ENCODE assay signal across 8 cellular contexts in genomic region chr1:109277434-109278204, GRCh38. TPM values are rescaled to one million over a fixed set of nuclear protein-coding genes. Genes with fewer than 3 reads are reported as not detected.
DNase-seq lines count a peak whose midpoint lies in the region; ATAC-seq and TF ChIP-seq lines count a peak whose summit lies in the region.

No MANE protein-coding gene starts in this region.

- H3K27me3 Mint-ChIP-seq in CD8-positive, alpha-beta T cell (ENCODE audit: low read depth) = no peaks in the 10 kb centered on the region

- peaks cover 7% of the 10 kb centered on the region for H3K4me1 Mint-ChIP-seq in CD8-positive, alpha-beta T cell (ENCODE audit: low read depth)

- 63 to 69% methylated on average over 7 of the region's 7 CpGs for WGBS in thyroid gland, 2 donors

- H3K36me3 ChIP-seq in CD8-positive, alpha-beta T cell (ENCODE audit: insufficient read depth, low read length) = no peaks in the 10 kb centered on the region
- H3K36me3 ChIP-seq in thyroid gland = no peaks in the 10 kb centered on the region

- H3K36me3 Mint-ChIP-seq in CD8-positive, alpha-beta T cell = no peaks in the 10 kb centered on the region

- intact Hi-C loops in CD8-positive, alpha-beta T cell (cut with DNase I, micrococcal nuclease) = loop anchor here (1.0 kb wide), 3 partner anchors 122 to 255 kb away; no protein-coding TSS in a partner anchor
- intact Hi-C loops in thyroid gland (cut with DNase I) = no loop called here

- CTCF ChIA-PET in CD8-positive, alpha-beta T cell (lab: Charles Lee) = interaction anchor here (0.6 to 5.0 kb wide), 29 partner anchors 8 to 257 kb away, joined by 3 to 109 read pairs (median 4); partner anchors contain the start of genes CYB561D1 and SORT1

- peak; percentile 79 for TF ChIP-seq CTCF in CD8-positive, alpha-beta T cell (IDR thresholded peaks at IDR 0.05)
- TF ChIP-seq CTCF in thyroid gland (IDR thresholded peaks at IDR 0.05) = peak; percentile 66 to 97 (median 90)

- H3K27ac ChIP-seq in CD8-positive, alpha-beta T cell (ENCODE audit: low read depth, low read length) = no peak overlapping the region
- H3K27ac ChIP-seq in thyroid gland = peak overlapping the region; percentile 67 to 96 (median 94)

- in situ Hi-C loops in KBM-7 (cut with MboI; ENCODE audit: low pct_unique_long_range_greater_than_20kb, low sequenced_read_pairs) = no loop called here

- POLR2A ChIA-PET in CD8-positive, alpha-beta T cell (lab: Charles Lee) = interaction anchor here (1.2 to 1.3 kb wide), 2 partner anchors 14 to 255 kb away, joined by 4 to 5 read pairs; no protein-coding TSS in a partner anchor

- DNase-seq in CD8-positive, alpha-beta T cell = peak in 6 of 7 experiments; percentile 31 to 74 (median 56)
- peak; percentile 86 for DNase-seq in KBM-7
- peak; percentile 66 for DNase-seq in RPMI7951 (ENCODE audit: low read depth)
- peak; percentile 87 for DNase-seq in activated effector memory CD4-positive, alpha-beta T cell treated with anti-CD3 and anti-CD28 coated beads, Interleukin-2, amount 50 U/mL, for 16 hours
- peak; percentile 64 for DNase-seq in foreskin melanocyte
- peak in 50 of 56 donors; percentile 24 to 88 (median 64) for DNase-seq in nucleus accumbens (lab: John Stamatoyannopoulos, UW)
- peak; percentile 94 to 95 for DNase-seq in thyroid gland

- H3K4me1 ChIP-seq in CD8-positive, alpha-beta T cell (ENCODE audit: insufficient read depth, low read length) = peaks cover 8% of the 10 kb centered on the region
- peaks cover 46 to 57% of the 10 kb centered on the region in 2 donors for H3K4me1 ChIP-seq in thyroid gland

- H3K27ac Mint-ChIP-seq in CD8-positive, alpha-beta T cell = no peak overlapping the region

- ATAC-seq in CD8-positive, alpha-beta T cell = peak; percentile 75
- peak; percentile 84 for ATAC-seq in GM19463 (IDR thresholded peaks at IDR 0.05; ENCODE audit: unreplicated experiment)

- no peaks in the 10 kb centered on the region for H3K27me3 ChIP-seq in CD8-positive, alpha-beta T cell (ENCODE audit: insufficient read depth, low read length)
- H3K27me3 ChIP-seq in thyroid gland = no peaks in the 10 kb centered on the region

- no peak overlapping the region for H3K4me3 ChIP-seq in CD8-positive, alpha-beta T cell (ENCODE audit: low read depth, low read length)
- no peak overlapping the region for H3K4me3 ChIP-seq in thyroid gland (replicated peaks in 1 of 3)

- H3K4me3 Mint-ChIP-seq in CD8-positive, alpha-beta T cell = no peak overlapping the region

- H3K9me3 ChIP-seq in CD8-positive, alpha-beta T cell (ENCODE audit: low read length) = no peaks in the 10 kb centered on the region
- no peaks in the 10 kb centered on the region for H3K9me3 ChIP-seq in thyroid gland

- TF ChIP-seq POLR2A in thyroid gland (IDR thresholded peaks at IDR 0.05) = peak in 1 of 2 donors; percentile 65

- H3K9me3 Mint-ChIP-seq in CD8-positive, alpha-beta T cell = no peaks in the 10 kb centered on the region

RNA-seq across cellular contexts. Expression of gene PSRC1, which starts 5.3 kb away (rescaled TPM):
- not detected for total RNA-seq in CD8-positive, alpha-beta T cell
- 70.0 and 74.6 TPM in 2 replicates for total RNA-seq in RPMI7951 (2014; rRNA removed; shearing (Covaris generic))
- total RNA-seq in thyroid gland = 1 to 10 TPM; 1.0 to 4.0 (median 2.2) TPM

RNA-seq across cellular contexts. Expression of gene CELSR2, which starts 28.3 kb away (rescaled TPM):
- total RNA-seq in CD8-positive, alpha-beta T cell = 1 to 10 TPM; 3.8 TPM
- 1.2 and 1.5 TPM in 2 replicates for total RNA-seq in RPMI7951 (2014; rRNA removed; shearing (Covaris generic))
- 10 to 100 TPM; 23.5 to 54.9 (median 47.6) TPM for total RNA-seq in thyroid gland

RNA-seq across cellular contexts. Expression of gene MYBPHL, which starts 29.2 kb away (rescaled TPM):
- total RNA-seq in CD8-positive, alpha-beta T cell = not detected
- total RNA-seq in RPMI7951 (2014; rRNA removed; shearing (Covaris generic)) = not detected in 2 replicates
- not detected for total RNA-seq in thyroid gland

Comparison
In these comparisons a context has a peak if more than half of its experiments do, and no peak if none do; other contexts are left out.
1. RNA of gene PSRC1, which starts 5.3 kb away (total RNA-seq): 70.0 to 74.6 TPM in RPMI7951; 1.0 to 4.0 TPM in thyroid gland and not detected in CD8-positive, alpha-beta T cell; every median in the first group is over 10 times any median in the second.
2. Peak in every context shown above with its lines, with median percentiles within 50 percentile points of each other: DNase-seq.